16 cellular contexts compared by ENCODE assay signal in genomic region chr16:70701596-70701995, GRCh38. TPM values are rescaled to one million over a fixed set of nuclear protein-coding genes. Genes with fewer than 3 reads are reported as not detected.
A peak's percentile ranks its signal among the peaks of the same experiment; 100 is the strongest.
DNase-seq lines count a peak whose midpoint lies in the region; ATAC-seq and TF ChIP-seq lines count a peak whose summit lies in the region.
"Had no signal": no experiment of that assay in that cellular context is flagged by ENCODE, and none has a peak within 500 bp of the region (broad histone marks: within the 10 kb centered on the region; RNA-seq: fewer than 3 reads in every experiment).

No MANE protein-coding gene starts in this region.

- peaks cover 14 to 34% (median 26%) of the 10 kb centered on the region in 4 donors for H3K4me1 Mint-ChIP-seq in naive thymus-derived CD8-positive, alpha-beta T cell

- POLR2A ChIA-PET in naive thymus-derived CD8-positive, alpha-beta T cell (lab: Charles Lee), result no interaction called here

- H3K36me3 ChIP-seq in thoracic aorta, result no peaks in the 10 kb centered on the region

- H3K27ac ChIP-seq in caudate nucleus (ENCODE audit: low read depth, low read length) (peak overlapping the region; percentile 91), thoracic aorta (peak overlapping the region; percentile 87 to 96)
- H3K27ac ChIP-seq: 22Rv1 had no signal

- peaks cover 0 to 7% (median 0%) of the 10 kb centered on the region in 3 donors for H3K36me3 Mint-ChIP-seq in naive thymus-derived CD8-positive, alpha-beta T cell

- H3K4me1 ChIP-seq in thoracic aorta (ENCODE audit: control insufficient read depth in 1 of 2, low read depth in 2 of 2), result peaks cover 56 to 89% of the 10 kb centered on the region in 2 donors

- no peaks in the 10 kb centered on the region for H3K27me3 Mint-ChIP-seq in naive thymus-derived CD8-positive, alpha-beta T cell
- H3K27me3 Mint-ChIP-seq: stimulated activated naive CD8-positive, alpha-beta T cell treated with anti-CD3 and anti-CD28 coated beads, Interleukin-15, Interleukin-2, amounts not matched to agents 100 ng/mL and 50 ng/mL, for 24 hours; T-cell had no signal

- no peaks in the 10 kb centered on the region for H3K27me3 ChIP-seq in thoracic aorta (replicated peaks; ENCODE audit: insufficient read depth)

- TF ChIP-seq CTCF in thoracic aorta (IDR thresholded peaks at IDR 0.05), result no peak

- H3K4me3 ChIP-seq in thoracic aorta, result no peak overlapping the region

- peak overlapping the region in 6 of 10 donors; percentile 6 to 88 (median 59) for H3K27ac Mint-ChIP-seq in naive thymus-derived CD8-positive, alpha-beta T cell
- H3K27ac Mint-ChIP-seq: stimulated activated naive CD8-positive, alpha-beta T cell treated with anti-CD3 and anti-CD28 coated beads, Interleukin-15, Interleukin-2, amounts not matched to agents 100 ng/mL and 50 ng/mL, for 24 hours; T-cell had no signal

- H3K9me3 ChIP-seq in thoracic aorta, result no peaks in the 10 kb centered on the region
- H3K9me3 ChIP-seq: Caco-2 had no signal

- ATAC-seq in naive thymus-derived CD8-positive, alpha-beta T cell, result no peak
- no peak for ATAC-seq in thoracic aorta (ENCODE audit: insufficient number of reproducible peaks, low FRiP score, low read depth)
- ATAC-seq: T-cell had no signal

- H3K9me3 Mint-ChIP-seq in naive thymus-derived CD8-positive, alpha-beta T cell, result no peaks in the 10 kb centered on the region
- H3K9me3 Mint-ChIP-seq: stimulated activated naive CD8-positive, alpha-beta T cell treated with anti-CD3 and anti-CD28 coated beads, Interleukin-15, Interleukin-2, amounts not matched to agents 100 ng/mL and 50 ng/mL, for 24 hours; T-cell had no signal

- H3K4me3 Mint-ChIP-seq in naive thymus-derived CD8-positive, alpha-beta T cell, result no peak overlapping the region
- H3K4me3 Mint-ChIP-seq: stimulated activated naive CD8-positive, alpha-beta T cell treated with anti-CD3 and anti-CD28 coated beads, Interleukin-15, Interleukin-2, amounts not matched to agents 100 ng/mL and 50 ng/mL, for 24 hours; T-cell had no signal

- DNase-seq in DMS 273 (lab: John Stamatoyannopoulos, UW; ENCODE audit: unreplicated experiment), result peak; percentile 45
- no peak for DNase-seq in DMS 273 treated with DMSO at 0.1 percent for 48 hours (lab: John Stamatoyannopoulos, UW)
- DNase-seq in caudate nucleus (lab: John Stamatoyannopoulos, UW), result no peak
- DNase-seq in naive thymus-derived CD8-positive, alpha-beta T cell, result no peak
- DNase-seq in thoracic aorta (ENCODE audit: low spot score), result no peak
- no peak for DNase-seq in iPS-NIHi11 (ENCODE audit: low spot score)
- DNase-seq in HUDEP-2 (lab: John Stamatoyannopoulos, UW; ENCODE audit: unreplicated experiment in 76 of 76), result no peak
- DNase-seq in stimulated activated CD4-positive, alpha-beta T cell treated with anti-CD3 and anti-CD28 coated beads, Interleukin-2, amount 100 ng/mL, for 48 hours, result no peak
- DNase-seq: activated CD4-positive, alpha-beta T cell treated with anti-CD3 and anti-CD28 coated beads, Interleukin-2, amount 50 U/mL, for 4 hours; activated gamma-delta T cell; Caco-2; kidney glomerular epithelial cell; T-cell had no signal

RNA-seq across cellular contexts. Expression of gene MTSS2, which starts 15.7 kb away (rescaled TPM):
- 10 to 100 TPM; 23.3 to 26.8 TPM for total RNA-seq in naive thymus-derived CD8-positive, alpha-beta T cell
- under 1 TPM in 1 of 3 donors, not detected in 2; 0.28 TPM for polyA plus RNA-seq in naive thymus-derived CD8-positive, alpha-beta T cell
- total RNA-seq in thoracic aorta, result 10 to 100 TPM; 57.3 to 58.5 TPM

RNA-seq across cellular contexts. Expression of gene IL34, which starts 55.2 kb away (rescaled TPM):
- total RNA-seq in naive thymus-derived CD8-positive, alpha-beta T cell, result under 1 TPM in 1 of 2 experiments, not detected in 1; 0.36 TPM
- polyA plus RNA-seq in naive thymus-derived CD8-positive, alpha-beta T cell, result not detected
- 10 to 100 TPM; 11.9 to 55.6 TPM for total RNA-seq in thoracic aorta
- total RNA-seq: OCI-LY7 had no signal

Comparison
In these comparisons a context has a peak if more than half of its experiments do, and no peak if none do; other contexts are left out.
1. RNA of gene IL34, which starts 55.2 kb away (total RNA-seq): 11.9 to 55.6 TPM in thoracic aorta; 0.36 TPM in naive thymus-derived CD8-positive, alpha-beta T cell; every median in the first group is over 4 times any median in the second.